ENCODE assay signal across 13 cellular contexts in the genomic region with DNA sequence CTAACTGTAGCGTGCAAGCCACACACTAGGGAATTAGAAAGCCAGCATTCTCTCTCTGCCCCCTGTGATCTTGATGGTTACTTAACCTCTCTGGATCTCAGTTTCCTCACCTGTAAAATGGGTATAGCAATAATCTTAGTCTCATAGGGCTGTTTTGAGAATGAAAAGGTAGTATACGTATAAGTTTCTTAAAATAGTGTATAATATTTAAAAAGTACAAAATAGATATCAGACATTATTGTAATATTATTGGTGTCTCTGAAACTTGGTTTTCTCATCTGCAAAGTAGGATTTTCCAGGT.
"Had no signal": no experiment of that assay in that cellular context is flagged by ENCODE, and none has a peak within 500 bp of the region (broad histone marks: within the 10 kb centered on the region; RNA-seq: fewer than 3 reads in every experiment).

No MANE protein-coding gene starts in this region.

- H3K4me3 ChIP-seq: coronary artery, gastrocnemius medialis, heart right ventricle, sigmoid colon, skin epidermis, testis, tibial nerve had no signal

- H3K27ac ChIP-seq: coronary artery, gastrocnemius medialis, heart right ventricle, neutrophil, sigmoid colon, skin epidermis, testis, tibial nerve had no signal

- H3K4me1 ChIP-seq: gastrocnemius medialis, sigmoid colon, testis, tibial nerve had no signal

- H3K27ac Mint-ChIP-seq: naive thymus-derived CD4-positive, alpha-beta T cell had no signal

- H3K36me3 ChIP-seq: gastrocnemius medialis, heart right ventricle, neutrophil, sigmoid colon, tibial nerve had no signal

- H3K36me3 Mint-ChIP-seq: naive thymus-derived CD4-positive, alpha-beta T cell had no signal

- H3K9me3 ChIP-seq: gastrocnemius medialis, heart right ventricle, neutrophil, sigmoid colon, testis, tibial nerve had no signal

- H3K27me3 ChIP-seq: gastrocnemius medialis, heart right ventricle, sigmoid colon, testis, tibial nerve had no signal

- DNase-seq: effector CD8-positive, alpha-beta T cell; gastrocnemius medialis; heart right ventricle; kidney glomerular epithelial cell; mammary epithelial cell; naive thymus-derived CD4-positive, alpha-beta T cell; sigmoid colon; stimulated activated naive CD4-positive, alpha-beta T cell; testis had no signal

- H3K4me3 Mint-ChIP-seq: naive thymus-derived CD4-positive, alpha-beta T cell had no signal
